In the genomic region with DNA sequence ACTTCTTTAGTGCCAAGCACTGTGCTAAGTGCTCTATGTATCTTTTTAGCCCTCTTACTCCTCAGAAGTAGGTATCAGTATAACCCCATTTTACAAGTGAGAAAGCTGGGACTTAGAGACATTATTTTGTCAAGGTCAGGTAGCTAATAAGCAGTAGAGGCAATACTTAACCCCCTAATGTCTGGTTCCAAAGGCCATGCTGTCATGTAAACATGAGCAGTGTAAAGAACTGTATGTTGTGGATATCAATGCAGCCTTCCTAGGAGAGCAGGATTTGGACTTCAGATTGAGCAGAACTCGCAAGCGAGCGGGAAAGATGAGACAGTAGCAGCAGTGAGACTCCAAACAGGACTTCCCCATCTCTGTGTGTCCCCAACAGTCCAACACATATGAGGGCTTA, we compare ENCODE assay signal across 29 cellular contexts. TPM values are rescaled to one million over a fixed set of nuclear protein-coding genes. Genes with fewer than 3 reads are reported as not detected.
"Had no signal": no experiment of that assay in that cellular context is flagged by ENCODE, and none has a peak within 500 bp of the region (broad histone marks: within the 10 kb centered on the region; RNA-seq: fewer than 3 reads in every experiment).

No MANE protein-coding gene starts in this region.

- H3K36me3 Mint-ChIP-seq: stimulated activated effector memory CD8-positive, alpha-beta T cell treated with anti-CD3 and anti-CD28 coated beads, Interleukin-12 subunit alpha, Interleukin-12 subunit beta, amount 100 ng/mL, for 72 hours; stimulated activated memory B cell treated with anti-CD40 and anti-IgM and Interleukin-4, amounts not matched to agents 10 μg/mL and 1 μg/mL and 100 μg/mL, for 72 hours; type B pancreatic cell had no signal

- H3K4me1 ChIP-seq: uterus had no signal

- FAIRE-seq: urothelium cell line had no signal

- ATAC-seq: stimulated activated effector memory CD8-positive, alpha-beta T cell treated with anti-CD3 and anti-CD28 coated beads, Interleukin-12 subunit alpha, Interleukin-12 subunit beta, amount 100 ng/mL, for 72 hours; stimulated activated memory B cell treated with anti-CD40 and anti-IgM and Interleukin-4, amounts not matched to agents 10 μg/mL and 1 μg/mL and 100 μg/mL, for 72 hours; stimulated activated naive B cell treated with anti-CD40 and anti-IgM and Interleukin-4, amounts not matched to agents 10 μg/mL and 1 μg/mL and 100 μg/mL, for 72 hours; stimulated activated naive CD8-positive, alpha-beta T cell treated with anti-CD3 and anti-CD28 coated beads, Interleukin-15, amount 100 ng/mL, for 72 hours; stimulated activated naive CD8-positive, alpha-beta T cell treated with anti-CD3 and anti-CD28 coated beads, Interleukin-15, Interleukin-2, amounts not matched to agents 100 U/mL and 50 U/mL, for 24 hours; upper lobe of right lung had no signal

- DNase-seq: stimulated activated CD4-positive, alpha-beta T cell treated with anti-CD3 and anti-CD28 coated beads, Interleukin-2, amount 100 ng/mL, for 48 hours; stimulated activated CD4-positive, alpha-beta T cell treated with anti-CD3 and anti-CD28 coated beads, Interleukin-4, amount 100 ng/mL, for 1 hour; stimulated activated CD4-positive, alpha-beta T cell treated with anti-CD3 and anti-CD28 coated beads, Interleukin-4, amount 100 ng/mL, for 24 hours; stimulated activated CD4-positive, alpha-beta T cell treated with anti-CD3 and anti-CD28 coated beads, Interleukin-4, amount 100 ng/mL, for 4 hours; stimulated activated CD8-positive, alpha-beta memory T cell treated with anti-CD3 and anti-CD28 coated beads, Interleukin-4, amount 100 ng/mL, for 48 hours; stimulated activated naive B cell treated with anti-CD40 and anti-IgM and Interleukin-4, amounts not matched to agents 10 μg/mL and 1 μg/mL and 100 μg/mL, for 72 hours; stimulated activated naive CD4-positive, alpha-beta T cell; stimulated activated naive CD4-positive, alpha-beta T cell treated with Interleukin-2 at 50 U/mL for 16 hours; stimulated activated naive CD8-positive, alpha-beta T cell treated with anti-CD3 and anti-CD28 coated beads, Interleukin-15, amount 100 ng/mL, for 72 hours; stimulated activated naive CD8-positive, alpha-beta T cell treated with anti-CD3 and anti-CD28 coated beads, Interleukin-15, Interleukin-2, amounts not matched to agents 100 U/mL and 50 U/mL, for 24 hours; stomach; substantia nigra; testis; thyroid gland; tibial artery; transverse colon; trophoblast cell; upper lobe of left lung; upper lobe of right lung; uterus had no signal

- H3K9me3 Mint-ChIP-seq: stimulated activated effector memory CD8-positive, alpha-beta T cell treated with anti-CD3 and anti-CD28 coated beads, Interleukin-12 subunit alpha, Interleukin-12 subunit beta, amount 100 ng/mL, for 72 hours; stimulated activated memory B cell treated with anti-CD40 and anti-IgM and Interleukin-4, amounts not matched to agents 10 μg/mL and 1 μg/mL and 100 μg/mL, for 72 hours; stimulated activated naive B cell treated with anti-CD40 and anti-IgM and Interleukin-4, amounts not matched to agents 10 μg/mL and 1 μg/mL and 100 μg/mL, for 72 hours; stimulated activated naive CD8-positive, alpha-beta T cell treated with anti-CD3 and anti-CD28 coated beads, Interleukin-15, amount 100 ng/mL, for 72 hours; stimulated activated naive CD8-positive, alpha-beta T cell treated with anti-CD3 and anti-CD28 coated beads, Interleukin-15, Interleukin-2, amounts not matched to agents 100 ng/mL and 50 ng/mL, for 24 hours; type B pancreatic cell had no signal

- H3K27ac Mint-ChIP-seq: stimulated activated effector memory CD8-positive, alpha-beta T cell treated with anti-CD3 and anti-CD28 coated beads, Interleukin-12 subunit alpha, Interleukin-12 subunit beta, amount 100 ng/mL, for 72 hours; stimulated activated memory B cell treated with anti-CD40 and anti-IgM and Interleukin-4, amounts not matched to agents 10 μg/mL and 1 μg/mL and 100 μg/mL, for 72 hours; stimulated activated naive B cell treated with anti-CD40 and anti-IgM and Interleukin-4, amounts not matched to agents 10 μg/mL and 1 μg/mL and 100 μg/mL, for 72 hours; stimulated activated naive CD8-positive, alpha-beta T cell treated with anti-CD3 and anti-CD28 coated beads, Interleukin-15, amount 100 ng/mL, for 72 hours; stimulated activated naive CD8-positive, alpha-beta T cell treated with anti-CD3 and anti-CD28 coated beads, Interleukin-15, Interleukin-2, amounts not matched to agents 100 ng/mL and 50 ng/mL, for 24 hours; type B pancreatic cell had no signal

- H3K36me3 ChIP-seq: stomach, suprapubic skin, thoracic aorta, thyroid gland, tibial artery, tibial nerve, transverse colon, upper lobe of left lung, upper lobe of right lung, uterus, vagina had no signal

- H3K4me3 Mint-ChIP-seq: stimulated activated effector memory CD8-positive, alpha-beta T cell treated with anti-CD3 and anti-CD28 coated beads, Interleukin-12 subunit alpha, Interleukin-12 subunit beta, amount 100 ng/mL, for 72 hours; stimulated activated memory B cell treated with anti-CD40 and anti-IgM and Interleukin-4, amounts not matched to agents 10 μg/mL and 1 μg/mL and 100 μg/mL, for 72 hours; stimulated activated naive B cell treated with anti-CD40 and anti-IgM and Interleukin-4, amounts not matched to agents 10 μg/mL and 1 μg/mL and 100 μg/mL, for 72 hours; stimulated activated naive CD8-positive, alpha-beta T cell treated with anti-CD3 and anti-CD28 coated beads, Interleukin-15, amount 100 ng/mL, for 72 hours; stimulated activated naive CD8-positive, alpha-beta T cell treated with anti-CD3 and anti-CD28 coated beads, Interleukin-15, Interleukin-2, amounts not matched to agents 100 ng/mL and 50 ng/mL, for 24 hours had no signal

- H3K4me3 ChIP-seq: stomach, suprapubic skin, testis, thoracic aorta, thyroid gland, tibial artery, tibial nerve, transverse colon, upper lobe of left lung, upper lobe of right lung, uterus, vagina had no signal

- H3K27ac ChIP-seq: stomach, suprapubic skin, testis, thoracic aorta, thyroid gland, tibial artery, tibial nerve, transverse colon, upper lobe of left lung, upper lobe of right lung, uterus, vagina had no signal

- H3K27me3 ChIP-seq: testis, thyroid gland, tibial artery, transverse colon, upper lobe of right lung, uterus, vagina had no signal

- H3K9me3 ChIP-seq: stomach, suprapubic skin, testis, thoracic aorta, thyroid gland, tibial artery, tibial nerve, transverse colon, upper lobe of left lung, upper lobe of right lung, uterus, vagina had no signal

RNA-seq across cellular contexts. Expression of gene SOWAHA, which starts 21.0 kb away (rescaled TPM):
- total RNA-seq: upper lobe of right lung, vagina had no signal

RNA-seq across cellular contexts. Expression of gene GDF9, which starts 32.2 kb away (rescaled TPM):
- total RNA-seq: thoracic aorta, vagina had no signal
